ENCODE assay signal across 15 cellular contexts in genomic region chr1:231723146-231723545, GRCh38.
A peak's percentile ranks its signal among the peaks of the same experiment; 100 is the strongest.
DNase-seq lines count a peak whose midpoint lies in the region; ATAC-seq and TF ChIP-seq lines count a peak whose summit lies in the region.
"Had no signal": no experiment of that assay in that cellular context is flagged by ENCODE, and none has a peak within 500 bp of the region (broad histone marks: within the 10 kb centered on the region; RNA-seq: fewer than 3 reads in every experiment).

No MANE protein-coding gene starts in this region.

- H3K4me2 ChIP-seq in BLaER1 (peak overlapping the region; percentile 76), MM.1S (ENCODE audit: low read depth, low read length) (no peak overlapping the region)

- peaks cover 43% of the 10 kb centered on the region for H3K4me1 ChIP-seq in BLaER1
- peaks cover 0 to 4% (median 0%) of the 10 kb centered on the region in 4 donors for H3K4me1 ChIP-seq in esophagus muscularis mucosa
- no peaks in the 10 kb centered on the region for H3K4me1 ChIP-seq in MM.1S (ENCODE audit: low read length)

- H4K20me1 ChIP-seq in BLaER1, result no peaks in the 10 kb centered on the region
- no peaks in the 10 kb centered on the region for H4K20me1 ChIP-seq in MM.1S (ENCODE audit: insufficient read depth, low read length)

- H3K27ac ChIP-seq in BLaER1 (no peak overlapping the region), esophagus muscularis mucosa (replicated peaks in 1 of 4) (no peak overlapping the region), MM.1S (ENCODE audit: low read length) (no peak overlapping the region)
- H3K27ac ChIP-seq: 22Rv1, GM23248 had no signal

- WGBS in esophagus muscularis mucosa, result 83% methylated on average over 7 of the region's 7 CpGs

- H3K79me2 ChIP-seq in MM.1S (ENCODE audit: low read length), result no peaks in the 10 kb centered on the region

- H3K27me3 ChIP-seq in BLaER1, result no peaks in the 10 kb centered on the region
- no peaks in the 10 kb centered on the region for H3K27me3 ChIP-seq in esophagus muscularis mucosa
- H3K27me3 ChIP-seq in MM.1S (replicated peaks; ENCODE audit: insufficient read depth, low read length), result no peaks in the 10 kb centered on the region

- no peaks in the 10 kb centered on the region for H3F3A ChIP-seq in MM.1S (ENCODE audit: insufficient read depth, low read length)

- H3K4me3 ChIP-seq in BLaER1 (no peak overlapping the region), esophagus muscularis mucosa (no peak overlapping the region), MM.1S (ENCODE audit: low read length) (no peak overlapping the region)
- H3K4me3 ChIP-seq: GM23248 had no signal

- ATAC-seq in omental fat pad (ENCODE audit: low FRiP score), result no peak

- TF ChIP-seq POLR2A in esophagus muscularis mucosa (IDR thresholded peaks at IDR 0.05; ENCODE audit: low read depth), result no peak

- H3K9me3 ChIP-seq in BLaER1 (no peaks in the 10 kb centered on the region; the same call in none of the 2 replicates), esophagus muscularis mucosa (no peaks in the 10 kb centered on the region), MM.1S (replicated peaks; ENCODE audit: insufficient read depth, low read length) (no peaks in the 10 kb centered on the region)

- no peak for TF ChIP-seq EP300 in esophagus muscularis mucosa (IDR thresholded peaks at IDR 0.05)

- DNase-seq in dermis microvascular lymphatic vessel endothelial cell (ENCODE audit: low read depth in 2 of 2) (peak; percentile 90 to 92), esophagus muscularis mucosa (ENCODE audit: extremely low spot score) (peak; percentile 34), omental fat pad (ENCODE audit: low spot score) (no peak), NCI-H1092 (lab: John Stamatoyannopoulos, UW) (no peak), MM.1S (no peak)
- DNase-seq: C1 segment of cervical spinal cord; Calu3; CD4-positive, alpha-beta memory T cell; COR-L47; DND-41; GM23248; H7; HCEC 1CT had no signal

- H3K9ac ChIP-seq in BLaER1 (no peak overlapping the region), MM.1S (ENCODE audit: low read length) (no peak overlapping the region)
- H3K9ac ChIP-seq: GM23248 had no signal

- intact Hi-C loops in esophagus muscularis mucosa (cut with DNase I), result no loop called here

- no peaks in the 10 kb centered on the region for H3K9me2 ChIP-seq in MM.1S (replicated peaks; ENCODE audit: insufficient read depth, low read length)

- H3K36me3 ChIP-seq in BLaER1, result no peaks in the 10 kb centered on the region; the same call in 1 of the 2 replicates
- no peaks in the 10 kb centered on the region for H3K36me3 ChIP-seq in esophagus muscularis mucosa
- no peaks in the 10 kb centered on the region for H3K36me3 ChIP-seq in MM.1S (replicated peaks; ENCODE audit: insufficient read depth, low read length)

- H2AFZ ChIP-seq in MM.1S (ENCODE audit: low read length), result no peak overlapping the region
- H2AFZ ChIP-seq: GM23248 had no signal

- TF ChIP-seq CTCF in esophagus muscularis mucosa (IDR thresholded peaks at IDR 0.05) (no peak), omental fat pad (IDR thresholded peaks at IDR 0.05) (no peak), MM.1S (IDR thresholded peaks at IDR 0.05; ENCODE audit: low read length) (no peak)

Comparison
In these comparisons a context has a peak if more than half of its experiments do, and no peak if none do; other contexts are left out.
1. DNase-seq: peak in dermis microvascular lymphatic vessel endothelial cell (2 of 2) and esophagus muscularis mucosa (single experiment); none in omental fat pad (single experiment), NCI-H1092 (single experiment) and MM.1S (single experiment).